In the genomic region with DNA sequence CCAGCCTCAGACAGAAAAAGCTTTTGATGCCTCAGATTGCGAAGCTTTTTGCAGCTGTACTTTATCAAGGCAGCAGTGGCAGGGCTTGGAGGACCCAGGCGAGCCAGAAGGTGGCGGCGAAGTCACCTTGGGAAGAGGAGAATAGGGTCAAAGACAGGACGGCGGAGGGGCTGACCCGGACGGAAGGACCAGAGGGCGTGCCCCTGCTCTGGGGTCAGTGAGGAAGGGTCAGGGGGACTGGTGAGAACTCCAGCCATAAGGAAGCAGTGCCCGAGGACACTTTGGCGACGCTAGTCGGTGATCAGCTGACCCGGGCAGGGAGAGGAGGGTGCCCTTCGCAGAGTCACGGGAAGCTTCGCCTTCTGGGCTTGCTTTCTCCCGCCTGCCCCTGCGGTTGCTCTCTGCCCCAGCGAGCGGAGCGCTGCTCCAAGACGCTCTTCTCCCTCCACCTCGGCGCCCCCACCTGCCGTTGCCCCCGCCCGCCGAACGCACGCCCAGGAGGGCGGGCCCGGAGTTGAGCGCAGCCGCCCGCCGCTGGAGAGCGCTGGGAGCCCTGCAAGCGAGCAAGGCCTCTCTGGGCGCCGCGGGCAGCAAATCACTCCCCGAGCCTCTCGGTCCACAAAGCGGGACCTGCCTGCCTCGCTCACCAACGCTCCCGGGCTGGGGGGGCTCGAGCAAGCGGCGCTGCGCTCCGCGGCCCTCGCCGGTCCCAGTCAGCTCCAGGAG, we compare ENCODE assay signal across 8 cellular contexts. TPM values are rescaled to one million over a fixed set of nuclear protein-coding genes. Genes with fewer than 3 reads are reported as not detected.
DNase-seq lines count a peak whose midpoint lies in the region; ATAC-seq lines count a peak whose summit lies in the region.

No MANE protein-coding gene starts in this region.

- no peak overlapping the region for H4K5ac ChIP-seq in mesendoderm (ENCODE audit: low read length)

- peak; percentile 51 for DNase-seq in NCI-H1436 (lab: John Stamatoyannopoulos, UW)
- DNase-seq in NCI-H1436 treated with DMSO at 0.1 percent for 48 hours (lab: John Stamatoyannopoulos, UW) = no peak
- peak; percentile 52 for DNase-seq in NCI-H524 treated with DMSO at 0.1 percent for 48 hours (lab: John Stamatoyannopoulos, UW)
- peak; percentile 93 for DNase-seq in mesendoderm
- DNase-seq in aorta = peak in 1 of 2 donors; percentile 43
- DNase-seq in stimulated activated CD4-positive, alpha-beta T cell treated with anti-CD3 and anti-CD28 coated beads, Interleukin-2, amount 100 ng/mL, for 48 hours = no peak

- H3K4ac ChIP-seq in mesendoderm (ENCODE audit: low read depth, low read length) = no peak overlapping the region

- no peak overlapping the region for H2BK120ac ChIP-seq in mesendoderm (ENCODE audit: low read depth, low read length)

- peak overlapping the region; percentile 91 for H3K4me2 ChIP-seq in mesendoderm (ENCODE audit: low read length)

- no peak overlapping the region for H3K23ac ChIP-seq in mesendoderm (ENCODE audit: low read length)

- H4K8ac ChIP-seq in mesendoderm (ENCODE audit: low read depth, low read length) = no peak overlapping the region

- 0% methylated on average over 56 of the region's 56 CpGs for WGBS in ectodermal cell, 2 experiments
- WGBS in mesendoderm (ENCODE audit: extremely low coverage, insufficient coverage, low lambda C conversion rate) = no CpG with 5 or more reads among the region's 56 CpGs
- WGBS in aorta, 2 donors = 1% methylated on average over 36 to 56 of the region's 56 CpGs

- H2BK15ac ChIP-seq in mesendoderm (replicated peaks; ENCODE audit: low read depth) = no peak overlapping the region

- ATAC-seq in aorta (ENCODE audit: low FRiP score) (peak; percentile 56), HG03571 (IDR thresholded peaks at IDR 0.05; ENCODE audit: unreplicated experiment) (no peak)

- peak overlapping the region; percentile 71 for H3K9ac ChIP-seq in mesendoderm (ENCODE audit: low read length)

- peak overlapping the region; percentile 8 for H3K18ac ChIP-seq in mesendoderm (ENCODE audit: low read length)

- peaks cover 18% of the 10 kb centered on the region for H3K27me3 ChIP-seq in ectodermal cell (ENCODE audit: control insufficient read depth, insufficient read depth, low read length, poor library complexity, severe bottlenecking)
- H3K27me3 ChIP-seq in mesendoderm (ENCODE audit: insufficient read depth, low read length, poor library complexity) = no peaks in the 10 kb centered on the region
- H3K27me3 ChIP-seq in aorta (ENCODE audit: control insufficient read depth in 1 of 2, insufficient read depth in 2 of 2, low read length in 1 of 2) = peaks cover 0 to 7% of the 10 kb centered on the region in 2 donors

- peak overlapping the region; percentile 57 for H3K27ac ChIP-seq in ectodermal cell (ENCODE audit: insufficient read depth, low read depth, low read length, poor library complexity, severe bottlenecking)
- H3K27ac ChIP-seq in mesendoderm (ENCODE audit: low read depth, low read length) = peak overlapping the region; percentile 73
- no peak overlapping the region for H3K27ac ChIP-seq in aorta (ENCODE audit: low read depth in 1 of 2, low read length in 2 of 2)

- H3K9me3 ChIP-seq in ectodermal cell (ENCODE audit: control insufficient read depth, low read length) (no peaks in the 10 kb centered on the region), aorta (ENCODE audit: control insufficient read depth, low read length) (peaks cover 3% of the 10 kb centered on the region)

- no peaks in the 10 kb centered on the region for H3K79me1 ChIP-seq in mesendoderm (ENCODE audit: low read length)

- H3K4me3 ChIP-seq in ectodermal cell (ENCODE audit: insufficient read depth, low read depth, low read length) (peak overlapping the region; percentile 70), mesendoderm (ENCODE audit: low read length) (peak overlapping the region; percentile 49), aorta (ENCODE audit: low read length in 2 of 2) (no peak overlapping the region)

- peak overlapping the region; percentile 74 for H2BK5ac ChIP-seq in mesendoderm (ENCODE audit: low read length)

- intact Hi-C loops in aorta (cut with DNase I) = no loop called here

- no peak overlapping the region for H2AK5ac ChIP-seq in mesendoderm (ENCODE audit: low read length)

- peak overlapping the region; percentile 93 for H3K56ac ChIP-seq in mesendoderm (ENCODE audit: low read length)

- H3K36me3 ChIP-seq in ectodermal cell (ENCODE audit: control insufficient read depth, insufficient read depth, low read length) = no peaks in the 10 kb centered on the region
- no peaks in the 10 kb centered on the region for H3K36me3 ChIP-seq in mesendoderm (ENCODE audit: control insufficient read depth, insufficient read depth, low read length)
- H3K36me3 ChIP-seq in aorta (ENCODE audit: control insufficient read depth in 1 of 2, insufficient read depth in 2 of 2, low read length in 1 of 2) = no peaks in the 10 kb centered on the region

- H3K79me2 ChIP-seq in mesendoderm (ENCODE audit: control insufficient read depth, insufficient read depth, low read length) = no peaks in the 10 kb centered on the region

- no peaks in the 10 kb centered on the region for H3K4me1 ChIP-seq in ectodermal cell (ENCODE audit: control insufficient read depth, insufficient read depth, low read length)
- peaks cover 5% of the 10 kb centered on the region for H3K4me1 ChIP-seq in mesendoderm (ENCODE audit: control insufficient read depth, low read depth, low read length)
- no peaks in the 10 kb centered on the region for H3K4me1 ChIP-seq in aorta (ENCODE audit: control insufficient read depth in 1 of 2, insufficient read depth in 2 of 2, low read length in 2 of 2)

RNA-seq across cellular contexts. Expression of gene CADPS, which starts 1.4 kb away (rescaled TPM):
- 7.1 TPM for polyA plus RNA-seq in ectodermal cell (2013, experiment 1 of 4)
- 13.0 TPM for polyA plus RNA-seq in ectodermal cell (2013, experiment 2 of 4)
- polyA plus RNA-seq in ectodermal cell (2013, experiment 3 of 4) = 5.6 TPM
- 7.6 TPM for polyA plus RNA-seq in ectodermal cell (2013, experiment 4 of 4)
- polyA plus RNA-seq in mesendoderm (2013, experiment 1 of 2) = 5.3 TPM
- 5.6 TPM for polyA plus RNA-seq in mesendoderm (2013, experiment 2 of 2)
- total RNA-seq in aorta = under 1 TPM; 0.75 to 0.99 TPM
- under 1 TPM in 1 of 2 donors, not detected in 1; 0.13 TPM for polyA plus RNA-seq in aorta

Comparison
In these comparisons a context has a peak if more than half of its experiments do, and no peak if none do; other contexts are left out.
1. DNase-seq: peak in NCI-H1436 (single experiment), NCI-H524 treated with DMSO at 0.1 percent for 48 hours (single experiment) and mesendoderm (single experiment); none in NCI-H1436 treated with DMSO at 0.1 percent for 48 hours (single experiment) and stimulated activated CD4-positive, alpha-beta T cell treated with anti-CD3 and anti-CD28 coated beads, Interleukin-2, amount 100 ng/mL, for 48 hours (0 of 2).
2. H3K27ac ChIP-seq: peak in ectodermal cell (single experiment) and mesendoderm (single experiment); none in aorta (0 of 2).
3. H3K4me3 ChIP-seq: peak in ectodermal cell (single experiment) and mesendoderm (single experiment); none in aorta (0 of 2).